Comparison of ENCODE assay signal across 9 cellular contexts in the genomic region with DNA sequence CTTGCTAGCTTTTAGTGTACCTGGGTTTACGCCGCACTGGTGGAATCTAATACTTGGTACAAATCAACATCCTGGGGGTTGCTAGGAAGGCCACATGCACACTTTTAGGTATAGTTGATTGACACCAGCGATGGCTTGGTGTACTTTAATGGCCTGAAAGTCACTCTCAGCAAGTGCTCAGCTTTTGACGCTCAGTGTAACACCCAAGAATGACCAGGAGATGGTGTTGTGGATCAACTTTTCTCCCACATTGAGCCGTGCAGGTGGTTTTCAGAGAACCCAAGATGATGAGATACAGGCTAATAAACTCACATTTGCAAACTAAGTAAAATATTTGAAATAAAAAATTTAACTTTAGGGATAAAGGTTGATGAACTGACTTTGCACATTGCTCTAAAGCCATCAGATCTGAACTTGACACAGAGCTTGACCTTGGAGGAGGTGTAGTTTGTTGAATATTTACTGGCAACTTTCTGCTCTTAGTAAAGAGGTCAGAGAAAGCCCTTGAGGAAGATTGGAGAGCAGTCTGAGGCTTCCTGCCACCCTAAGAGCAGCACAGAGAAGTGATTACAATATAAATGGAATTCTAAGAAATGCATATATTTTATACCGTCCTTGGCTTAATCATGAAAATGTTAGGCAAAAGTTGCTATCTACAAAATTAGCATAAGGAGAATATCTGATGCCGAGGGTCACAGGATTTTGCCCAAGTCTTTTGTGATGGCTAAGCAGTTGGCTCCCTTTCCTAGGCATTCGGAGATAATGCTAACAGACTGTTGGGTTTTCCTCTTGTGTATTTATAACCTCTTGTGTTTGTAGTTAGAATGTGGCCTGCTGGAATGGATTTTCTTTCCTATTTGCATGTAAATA.
DNase-seq lines count a peak whose midpoint lies in the region; ATAC-seq, FAIRE-seq and TF ChIP-seq lines count a peak whose summit lies in the region.
"Had no signal": no experiment of that assay in that cellular context is flagged by ENCODE, and none has a peak within 500 bp of the region (broad histone marks: within the 10 kb centered on the region; RNA-seq: fewer than 3 reads in every experiment).

No MANE protein-coding gene starts in this region.

- DNase-seq in NCI-H1092 treated with DMSO at 0.1 percent for 48 hours (lab: John Stamatoyannopoulos, UW) (peak; percentile 14), NCI-H1092 (lab: John Stamatoyannopoulos, UW) (no peak), GM19238 (ENCODE audit: insufficient read length, low spot score) (peak; percentile 26), NT2/D1 (ENCODE audit: low read depth, low spot score) (peak; percentile 46), T47D (ENCODE audit: low read depth in 1 of 2, low spot score in 1 of 2) (peak; percentile 42 to 83), stomach (peak; percentile 31)

- TF ChIP-seq EP300 in stomach (IDR thresholded peaks at IDR 0.05), result no peak

- no peaks in the 10 kb centered on the region for H3K4me1 ChIP-seq in NT2/D1 (ENCODE audit: insufficient read depth, insufficient read length)
- H3K4me1 ChIP-seq in stomach, result no peaks in the 10 kb centered on the region

- in situ Hi-C loops in T47D (cut with HindIII; ENCODE audit: low pct_unique_long_range_greater_than_20kb, low sequenced_read_pairs), result no loop called here

- intact Hi-C loops in stomach (cut with DNase I; ENCODE audit: low total_unique reads), result loop anchor here (10.0 kb wide), 1 partner anchor 1057 kb away; no protein-coding TSS in a partner anchor

- no peaks in the 10 kb centered on the region for H3K36me3 ChIP-seq in NT2/D1 (ENCODE audit: insufficient read depth, insufficient read length, low read length)
- H3K36me3 ChIP-seq in stomach, result no peaks in the 10 kb centered on the region
- H3K36me3 ChIP-seq: BLaER1 treated with 17β-estradiol and CSF1 and Interleukin-3, amounts not matched to agents 10 nM and 100 nM had no signal

- peak; percentile 94 for FAIRE-seq in islet of Langerhans (lab: Jason Lieb, UNC)

- peak in 5 of 7 experiments; percentile 57 to 75 (median 62) for TF ChIP-seq CTCF in stomach (IDR thresholded peaks at IDR 0.05)

- H3K4me3 ChIP-seq in NT2/D1 (ENCODE audit: insufficient read length, low read depth), result no peak overlapping the region
- H3K4me3 ChIP-seq in stomach, result no peak overlapping the region
- H3K4me3 ChIP-seq: BLaER1 treated with 17β-estradiol and CSF1 and Interleukin-3, amounts not matched to agents 10 nM and 100 nM had no signal

- H3K9ac ChIP-seq in NT2/D1 (ENCODE audit: insufficient read length, low read depth), result no peak overlapping the region
- H3K9ac ChIP-seq: BLaER1 treated with 17β-estradiol and CSF1 and Interleukin-3, amounts not matched to agents 10 nM and 100 nM had no signal

- TF ChIP-seq POLR2A in stomach (IDR thresholded peaks at IDR 0.05), result no peak

- 36 to 47% (median 45%) methylated on average over 8 of the region's 8 CpGs for WGBS in stomach, 5 donors

- H3K27me3 ChIP-seq in NT2/D1 (ENCODE audit: insufficient read depth, insufficient read length), result no peaks in the 10 kb centered on the region
- peaks cover 0 to 3% (median 0%) of the 10 kb centered on the region in 3 donors for H3K27me3 ChIP-seq in stomach
- H3K27me3 ChIP-seq: BLaER1 treated with 17β-estradiol and CSF1 and Interleukin-3, amounts not matched to agents 10 nM and 100 nM had no signal

- peak; percentile 88 for ATAC-seq in HG03175 (IDR thresholded peaks at IDR 0.05; ENCODE audit: unreplicated experiment)

- no peak overlapping the region for H3K27ac ChIP-seq in stomach
- H3K27ac ChIP-seq: BLaER1 treated with 17β-estradiol and CSF1 and Interleukin-3, amounts not matched to agents 10 nM and 100 nM had no signal

- H3K9me3 ChIP-seq in NT2/D1 (ENCODE audit: insufficient read depth, low read length) (no peaks in the 10 kb centered on the region), stomach (no peaks in the 10 kb centered on the region)
- H3K9me3 ChIP-seq: BLaER1 treated with 17β-estradiol and CSF1 and Interleukin-3, amounts not matched to agents 10 nM and 100 nM had no signal
